Comparison of ENCODE assay signal across 1 cellular context in genomic region chr10:31146496-31147219, GRCh38.
TF ChIP-seq lines count a peak whose summit lies in the region.

No MANE protein-coding gene starts in this region.

TF ChIP-seq in A549, 52 proteins besides CTCF, POLR2A, EP300 and RAD21 (continued from another document):
- TF ChIP-seq BCL3 (IDR thresholded peaks at IDR 0.05) (no peak), E2F6 (IDR thresholded peaks at IDR 0.05; ENCODE audit: borderline replicate concordance, low read depth) (no peak), FOSL2 (IDR thresholded peaks at IDR 0.05) (no peak), FOSL2 (CRISPR knock-in tag; IDR thresholded peaks at IDR 0.05) (no peak), POLR2AphosphoS2 (conservative IDR thresholded peaks at IDR 0.05; ENCODE audit: low read length) (no peak), HDAC2 (IDR thresholded peaks at IDR 0.05) (no peak)
TF ChIP-seq in A549: peak in this region for 0.
